Comparison of ENCODE assay signal across 8 cellular contexts in genomic region chr2:109615637-109616144, GRCh38. TPM values are rescaled to one million over a fixed set of nuclear protein-coding genes. Genes with fewer than 3 reads are reported as not detected.
DNase-seq lines count a peak whose midpoint lies in the region; ATAC-seq and TF ChIP-seq lines count a peak whose summit lies in the region.

No MANE protein-coding gene starts in this region.

- no peak overlapping the region for H3K27ac Mint-ChIP-seq in activated CD4-positive, alpha-beta memory T cell treated with anti-CD3 and anti-CD28 coated beads, Interleukin-2, amount 10 ng/mL, durations not matched to agents 7 days and 5 days

- POLR2A ChIA-PET in HEK293 (lab: Yijun Ruan, JAX): interaction anchor here (1.0 to 2.5 kb wide), 2 partner anchors 10 to 48 kb away, joined by 3 to 18 read pairs; no protein-coding TSS in a partner anchor
- POLR2A ChIA-PET in activated CD4-positive, alpha-beta memory T cell treated with anti-CD3 and anti-CD28 coated beads, Interleukin-2, amount 10 ng/mL, durations not matched to agents 7 days and 5 days (lab: Charles Lee): no interaction called here

- CTCF ChIA-PET in HEK293 (lab: Yijun Ruan, JAX): interaction anchor here (1.3 kb wide), 1 partner anchor 81 kb away, joined by 4 read pairs; no protein-coding TSS in a partner anchor
- CTCF ChIA-PET in activated CD4-positive, alpha-beta memory T cell treated with anti-CD3 and anti-CD28 coated beads, Interleukin-2, amount 10 ng/mL, durations not matched to agents 7 days and 5 days (lab: Charles Lee): no interaction called here

- H3K4me1 Mint-ChIP-seq in activated CD4-positive, alpha-beta memory T cell treated with anti-CD3 and anti-CD28 coated beads, Interleukin-2, amount 10 ng/mL, durations not matched to agents 7 days and 5 days: peaks cover 9% of the 10 kb centered on the region

- H3K27me3 ChIP-seq in skeletal muscle tissue (ENCODE audit: control insufficient read depth in 3 of 3, insufficient read depth in 3 of 3, low read length in 3 of 3) (no peaks in the 10 kb centered on the region), body of pancreas (no peaks in the 10 kb centered on the region)

- H3K9ac ChIP-seq in skeletal muscle tissue (ENCODE audit: low read depth in 1 of 3, low read length in 3 of 3): no peak overlapping the region

- no peak for DNase-seq in activated CD4-positive, alpha-beta memory T cell treated with anti-CD3 and anti-CD28 coated beads, Interleukin-2, amount 10 ng/mL, durations not matched to agents 7 days and 5 days
- DNase-seq in iPS-NIHi11 (ENCODE audit: low spot score) (peak; percentile 19), body of pancreas (no peak), OCI-M1 (lab: John Stamatoyannopoulos, UW) (no peak), substantia nigra (lab: John Stamatoyannopoulos, UW) (no peak)
- no peak for DNase-seq in activated CD4-positive, alpha-beta T cell treated with anti-CD3 and anti-CD28 coated beads for 4 hours

- peaks cover 63% of the 10 kb centered on the region for H3K27me3 Mint-ChIP-seq in activated CD4-positive, alpha-beta memory T cell treated with anti-CD3 and anti-CD28 coated beads, Interleukin-2, amount 10 ng/mL, durations not matched to agents 7 days and 5 days

- WGBS in body of pancreas, 2 donors: 75 to 89% methylated on average over 23 to 24 of the region's 24 CpGs

- TF ChIP-seq CTCF in HEK293 (tag by site-specific recombination; IDR thresholded peaks at IDR 0.05) (no peak), body of pancreas (IDR thresholded peaks at IDR 0.05) (no peak)

- H3K4me1 ChIP-seq in HEK293 (ENCODE audit: control insufficient read depth, insufficient read depth, low read length) (peaks cover 7% of the 10 kb centered on the region), skeletal muscle tissue (ENCODE audit: control insufficient read depth in 3 of 3, insufficient read depth in 3 of 3, low read length in 3 of 3) (peaks cover 7 to 28% (median 14%) of the 10 kb centered on the region in 3 donors), body of pancreas (peaks cover 35% of the 10 kb centered on the region)

- H3K27ac ChIP-seq in HEK293 (ENCODE audit: extremely low read depth, low read depth, low read length) (no peak overlapping the region), skeletal muscle tissue (ENCODE audit: low read depth, low read length) (no peak overlapping the region), body of pancreas (no peak overlapping the region), substantia nigra (ENCODE audit: low read depth, low read length, poor library complexity, severe bottlenecking) (no peak overlapping the region)

- H3K4me3 Mint-ChIP-seq in activated CD4-positive, alpha-beta memory T cell treated with anti-CD3 and anti-CD28 coated beads, Interleukin-2, amount 10 ng/mL, durations not matched to agents 7 days and 5 days: peak overlapping the region; percentile 15

- H3K9me3 ChIP-seq in HEK293 (ENCODE audit: control insufficient read depth, insufficient read depth, low read depth, low read length): no peaks in the 10 kb centered on the region
- no peaks in the 10 kb centered on the region for H3K9me3 ChIP-seq in skeletal muscle tissue (ENCODE audit: control insufficient read depth in 3 of 3, low read length in 3 of 3)
- no peaks in the 10 kb centered on the region for H3K9me3 ChIP-seq in body of pancreas

- H3K9me3 Mint-ChIP-seq in activated CD4-positive, alpha-beta memory T cell treated with anti-CD3 and anti-CD28 coated beads, Interleukin-2, amount 10 ng/mL, durations not matched to agents 7 days and 5 days: no peaks in the 10 kb centered on the region

- TF ChIP-seq POLR2A in body of pancreas (IDR thresholded peaks at IDR 0.05): no peak

- peaks cover 6% of the 10 kb centered on the region for H3K36me3 Mint-ChIP-seq in activated CD4-positive, alpha-beta memory T cell treated with anti-CD3 and anti-CD28 coated beads, Interleukin-2, amount 10 ng/mL, durations not matched to agents 7 days and 5 days (ENCODE audit: low read depth)

- H3K36me3 ChIP-seq in HEK293 (ENCODE audit: control insufficient read depth in 2 of 2, insufficient read depth in 1 of 2, low read length in 2 of 2) (no peaks in the 10 kb centered on the region), skeletal muscle tissue (ENCODE audit: control insufficient read depth in 3 of 3, insufficient read depth in 3 of 3, low read length in 3 of 3) (no peaks in the 10 kb centered on the region), body of pancreas (replicated peaks in 1 of 2; ENCODE audit: insufficient read depth in 1 of 2, low read depth in 2 of 2) (no peaks in the 10 kb centered on the region)

- no peak for ATAC-seq in body of pancreas

- intact Hi-C loops in body of pancreas (cut with DNase I): no loop called here

- H3K4me3 ChIP-seq in HEK293 (ENCODE audit: low read depth, low read length): peak overlapping the region; percentile 62
- peak overlapping the region; percentile 56 to 84 (median 76) for H3K4me3 ChIP-seq in skeletal muscle tissue (ENCODE audit: low read length in 3 of 3)
- H3K4me3 ChIP-seq in body of pancreas: no peak overlapping the region

TF ChIP-seq in HEK293, 187 proteins besides CTCF, POLR2A, EP300 and RAD21:
- 0 out of 2 replicates have a peak, but pooled peaks have one; percentile 32 for TF ChIP-seq KLF16 (tag by site-specific recombination; IDR thresholded peaks at IDR 0.05)
- no peak for TF ChIP-seq ZNF561 (tag by site-specific recombination; IDR thresholded peaks at IDR 0.05; ENCODE audit: borderline replicate concordance)
- TF ChIP-seq ZNF513 (tag by site-specific recombination; IDR thresholded peaks at IDR 0.05): no peak
- no peak for TF ChIP-seq KLF1 (tag by site-specific recombination; IDR thresholded peaks at IDR 0.05)
- peak; percentile 40 for TF ChIP-seq ZBTB17 (tag by site-specific recombination; IDR thresholded peaks at IDR 0.05)
- TF ChIP-seq ZNF335 (tag by site-specific recombination; conservative IDR thresholded peaks at IDR 0.05): no peak
TF ChIP-seq in HEK293: peak in this region for 2.

RNA-seq across cellular contexts. Expression of gene SOWAHC, which starts 1.5 kb away (rescaled TPM):
- total RNA-seq in activated CD4-positive, alpha-beta memory T cell treated with anti-CD3 and anti-CD28 coated beads, Interleukin-2, amount 10 ng/mL, durations not matched to agents 7 days and 5 days: 1 to 10 TPM in 1 of 2 experiments, under 1 TPM in 1; 0.90 to 1.1 TPM
- total RNA-seq in skeletal muscle tissue: 9.4 TPM
- 10 to 100 TPM in 1 of 2 donors, 1 to 10 TPM in 1; 8.8 to 11.2 TPM for total RNA-seq in body of pancreas

RNA-seq across cellular contexts. Expression of gene SEPTIN10, which starts 1.9 kb away (rescaled TPM):
- 1 to 10 TPM; 3.8 to 4.1 TPM for total RNA-seq in activated CD4-positive, alpha-beta memory T cell treated with anti-CD3 and anti-CD28 coated beads, Interleukin-2, amount 10 ng/mL, durations not matched to agents 7 days and 5 days
- total RNA-seq in skeletal muscle tissue (109 TPM), body of pancreas (10 to 100 TPM; 44.9 to 46.5 TPM)

Comparison
In these comparisons a context has a peak if more than half of its experiments do, and no peak if none do; other contexts are left out.
1. H3K4me3 ChIP-seq: peak in HEK293 (single experiment) and skeletal muscle tissue (3 of 3); none in body of pancreas (0 of 2).
2. RNA of gene SEPTIN10, which starts 1.9 kb away (total RNA-seq): 109 TPM in skeletal muscle tissue (single experiment) and 44.9 to 46.5 TPM in body of pancreas; 3.8 to 4.1 TPM in activated CD4-positive, alpha-beta memory T cell treated with anti-CD3 and anti-CD28 coated beads, Interleukin-2, amount 10 ng/mL, durations not matched to agents 7 days and 5 days; every median in the first group is over 4 times any median in the second.